9 cellular contexts compared by ENCODE assay signal in genomic region chr10:129332476-129332875, GRCh38.
DNase-seq lines count a peak whose midpoint lies in the region; ATAC-seq, FAIRE-seq and TF ChIP-seq lines count a peak whose summit lies in the region.
"Had no signal": no experiment of that assay in that cellular context is flagged by ENCODE, and none has a peak within 500 bp of the region (broad histone marks: within the 10 kb centered on the region; RNA-seq: fewer than 3 reads in every experiment).

No MANE protein-coding gene starts in this region.

- peak overlapping the region; percentile 2; the same call in 1 of the 2 replicates for H3K27ac Mint-ChIP-seq in WTC11

- H3K27ac ChIP-seq in pancreas (no peak overlapping the region), gastroesophageal sphincter (no peak overlapping the region)

- no peaks in the 10 kb centered on the region for H3K27me3 Mint-ChIP-seq in WTC11 (ENCODE audit: low read depth)

- H3K4me3 ChIP-seq in HAP-1 = no peak overlapping the region
- H3K4me3 ChIP-seq in pancreas = no peak overlapping the region
- H3K4me3 ChIP-seq in gastroesophageal sphincter = no peak overlapping the region

- 16 to 21% methylated on average over 6 of the region's 6 CpGs for WGBS in pancreas, 2 donors
- WGBS in gastroesophageal sphincter (ENCODE audit: low coverage in 1 of 2), 2 donors = 25 to 76% methylated on average over 2 to 6 of the region's 6 CpGs

- no peak for FAIRE-seq in pancreas (lab: Jason Lieb, UNC)

- CTCF ChIA-PET in WTC11 (lab: Charles Lee) = interaction anchor here (0.8 to 2.2 kb wide), 17 partner anchors 10 to 984 kb away, joined by 3 to 10 read pairs (median 4); partner anchors contain the start of gene MGMT

- H3K4me3 Mint-ChIP-seq in WTC11 = no peak overlapping the region

- POLR2A ChIA-PET in WTC11 (lab: Charles Lee) = no interaction called here

- in situ Hi-C loops in Caki2 (cut with HindIII; ENCODE audit: low pct_unique_long_range_greater_than_20kb, low sequenced_read_pairs) = no loop called here
- in situ Hi-C loops in HAP-1 (cut with MboI; ENCODE audit: low sequenced_read_pairs) = no loop called here

- TF ChIP-seq POLR2A in gastroesophageal sphincter (IDR thresholded peaks at IDR 0.05) = no peak

- DNase-seq in Caki2 (ENCODE audit: low read depth) (peak; percentile 30), HAP-1 (ENCODE audit: low spot score in 2 of 2) (peak; percentile 8 to 46), WTC11 (ENCODE audit: low spot score) (peak; percentile 68), left kidney (ENCODE audit: low read depth, low spot score) (peak; percentile 76), amygdala (lab: John Stamatoyannopoulos, UW) (no peak), LoVo (ENCODE audit: low spot score) (no peak), pancreas (no peak)
- DNase-seq: stimulated activated CD4-positive, alpha-beta T cell treated with anti-CD3 and anti-CD28 coated beads, Interleukin-4, amount 100 ng/mL, for 4 hours had no signal

- TF ChIP-seq EP300 in gastroesophageal sphincter (IDR thresholded peaks at IDR 0.05) = no peak

- intact Hi-C loops in pancreas (cut with DNase I) = no loop called here

- H3K36me3 ChIP-seq in HAP-1 (replicated peaks) (no peaks in the 10 kb centered on the region), pancreas (no peaks in the 10 kb centered on the region), gastroesophageal sphincter (no peaks in the 10 kb centered on the region)

- H3K27me3 ChIP-seq in HAP-1 (ENCODE audit: low read depth) = no peaks in the 10 kb centered on the region
- peaks cover 0 to 7% (median 0%) of the 10 kb centered on the region in 4 donors for H3K27me3 ChIP-seq in pancreas
- H3K27me3 ChIP-seq in gastroesophageal sphincter = peaks cover 29% of the 10 kb centered on the region

- TF ChIP-seq CTCF in WTC11 (IDR thresholded peaks at IDR 0.05) (0 out of 2 replicates have a peak, but pooled peaks have one; percentile 28), pancreas (IDR thresholded peaks at IDR 0.05) (peak in 2 of 4 donors; percentile 6 to 7), gastroesophageal sphincter (IDR thresholded peaks at IDR 0.05) (peak in 1 of 4 experiments; percentile 32)

- H3K4me1 ChIP-seq in HAP-1 (no peaks in the 10 kb centered on the region), pancreas (no peaks in the 10 kb centered on the region), gastroesophageal sphincter (peaks cover 0 to 3% (median 0%) of the 10 kb centered on the region in 3 donors)

- H3K9me3 ChIP-seq in HAP-1 (no peaks in the 10 kb centered on the region), pancreas (no peaks in the 10 kb centered on the region), gastroesophageal sphincter (no peaks in the 10 kb centered on the region)

- ATAC-seq in WTC11 = peak; percentile 89
- ATAC-seq in pancreas = no peak
- ATAC-seq in gastroesophageal sphincter = no peak

- peaks cover 40% of the 10 kb centered on the region for H3K4me1 Mint-ChIP-seq in WTC11

- H3K36me3 Mint-ChIP-seq in WTC11 = no peaks in the 10 kb centered on the region

- H3K9me3 Mint-ChIP-seq in WTC11 = no peaks in the 10 kb centered on the region

TF ChIP-seq in WTC11, 78 proteins besides CTCF, POLR2A, EP300 and RAD21:
- TF ChIP-seq AR (CRISPR knock-in tag; IDR thresholded peaks at IDR 0.05) (no peak), GRHL2 (CRISPR knock-in tag; IDR thresholded peaks at IDR 0.05; ENCODE audit: insufficient replicate concordance, severe bottlenecking) (no peak), PRDM15 (CRISPR knock-in tag; IDR thresholded peaks at IDR 0.05) (no peak), ZNF671 (CRISPR knock-in tag; IDR thresholded peaks at IDR 0.05) (no peak), USF2 (CRISPR knock-in tag; IDR thresholded peaks at IDR 0.05) (no peak), ETV6 (CRISPR knock-in tag; IDR thresholded peaks at IDR 0.05) (0 out of 2 replicates have a peak, but pooled peaks have one; percentile 53), PRRX2 (CRISPR knock-in tag; IDR thresholded peaks at IDR 0.05) (no peak), STAT6 (CRISPR knock-in tag; conservative IDR thresholded peaks at IDR 0.05; ENCODE audit: low read depth) (no peak), ELF4 (CRISPR knock-in tag; IDR thresholded peaks at IDR 0.05; ENCODE audit: low read depth) (no peak), ZBTB21 (CRISPR knock-in tag; IDR thresholded peaks at IDR 0.05; ENCODE audit: borderline replicate concordance) (no peak), NR2C2 (CRISPR knock-in tag; IDR thresholded peaks at IDR 0.05) (no peak), JAZF1 (CRISPR knock-in tag; IDR thresholded peaks at IDR 0.05) (no peak), ATF3 (CRISPR knock-in tag; conservative IDR thresholded peaks at IDR 0.05) (no peak), SP1 (CRISPR knock-in tag; conservative IDR thresholded peaks at IDR 0.05) (peak; percentile 79)

Comparison
In these comparisons a context has a peak if more than half of its experiments do, and no peak if none do; other contexts are left out.
1. DNase-seq: peak in Caki2 (single experiment), HAP-1 (2 of 2), WTC11 (single experiment) and left kidney (single experiment); none in amygdala (0 of 56), LoVo (single experiment) and pancreas (0 of 6).